1 cellular context compared by ENCODE assay signal in the genomic region with DNA sequence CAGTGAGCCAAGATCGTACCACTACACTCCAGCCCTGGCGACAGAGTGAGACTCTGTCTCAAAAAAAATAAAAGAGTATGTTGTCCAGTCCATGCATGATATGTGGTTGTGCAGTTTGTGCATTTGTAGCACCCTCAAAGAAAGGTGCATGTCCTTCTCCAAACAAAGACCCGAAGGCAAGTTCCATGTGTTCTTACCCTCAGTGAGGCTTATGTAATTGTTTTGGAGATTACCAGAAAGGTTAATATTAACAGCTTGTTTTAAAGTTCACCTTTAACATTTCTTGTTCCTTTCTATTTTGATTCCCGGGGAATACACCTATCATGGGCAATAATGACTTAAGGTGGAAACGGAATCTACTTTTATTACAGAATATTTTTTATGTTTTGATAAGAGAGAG.
TF ChIP-seq lines count a peak whose summit lies in the region.

No MANE protein-coding gene starts in this region.

TF ChIP-seq in liver, 16 proteins besides CTCF, POLR2A, EP300 and RAD21 (continued from another document):
- TF ChIP-seq, protein P1, sequence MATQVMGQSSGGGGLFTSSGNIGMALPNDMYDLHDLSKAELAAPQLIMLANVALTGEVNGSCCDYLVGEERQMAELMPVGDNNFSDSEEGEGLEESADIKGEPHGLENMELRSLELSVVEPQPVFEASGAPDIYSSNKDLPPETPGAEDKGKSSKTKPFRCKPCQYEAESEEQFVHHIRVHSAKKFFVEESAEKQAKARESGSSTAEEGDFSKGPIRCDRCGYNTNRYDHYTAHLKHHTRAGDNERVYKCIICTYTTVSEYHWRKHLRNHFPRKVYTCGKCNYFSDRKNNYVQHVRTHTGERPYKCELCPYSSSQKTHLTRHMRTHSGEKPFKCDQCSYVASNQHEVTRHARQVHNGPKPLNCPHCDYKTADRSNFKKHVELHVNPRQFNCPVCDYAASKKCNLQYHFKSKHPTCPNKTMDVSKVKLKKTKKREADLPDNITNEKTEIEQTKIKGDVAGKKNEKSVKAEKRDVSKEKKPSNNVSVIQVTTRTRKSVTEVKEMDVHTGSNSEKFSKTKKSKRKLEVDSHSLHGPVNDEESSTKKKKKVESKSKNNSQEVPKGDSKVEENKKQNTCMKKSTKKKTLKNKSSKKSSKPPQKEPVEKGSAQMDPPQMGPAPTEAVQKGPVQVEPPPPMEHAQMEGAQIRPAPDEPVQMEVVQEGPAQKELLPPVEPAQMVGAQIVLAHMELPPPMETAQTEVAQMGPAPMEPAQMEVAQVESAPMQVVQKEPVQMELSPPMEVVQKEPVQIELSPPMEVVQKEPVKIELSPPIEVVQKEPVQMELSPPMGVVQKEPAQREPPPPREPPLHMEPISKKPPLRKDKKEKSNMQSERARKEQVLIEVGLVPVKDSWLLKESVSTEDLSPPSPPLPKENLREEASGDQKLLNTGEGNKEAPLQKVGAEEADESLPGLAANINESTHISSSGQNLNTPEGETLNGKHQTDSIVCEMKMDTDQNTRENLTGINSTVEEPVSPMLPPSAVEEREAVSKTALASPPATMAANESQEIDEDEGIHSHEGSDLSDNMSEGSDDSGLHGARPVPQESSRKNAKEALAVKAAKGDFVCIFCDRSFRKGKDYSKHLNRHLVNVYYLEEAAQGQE (IDR thresholded peaks at IDR 0.05), result no peak
- peak; percentile 63 for TF ChIP-seq ZBTB33 (IDR thresholded peaks at IDR 0.05)
- no peak for TF ChIP-seq NR2F2 (IDR thresholded peaks at IDR 0.05)
- TF ChIP-seq RXRA (IDR thresholded peaks at IDR 0.05), result peak; percentile 64 to 86
- TF ChIP-seq JUND (IDR thresholded peaks at IDR 0.05), result peak in 1 of 2 donors; percentile 50
- no peak for TF ChIP-seq TAF1 (conservative IDR thresholded peaks at IDR 0.05)
- no peak for TF ChIP-seq FOXA1 (IDR thresholded peaks at IDR 0.05)
- peak; percentile 33 for TF ChIP-seq FOXA2 (IDR thresholded peaks at IDR 0.05)
